Comparison of ENCODE assay signal across 1 cellular context in genomic region chr1:109256971-109257681, GRCh38.
TF ChIP-seq lines count a peak whose summit lies in the region.

No MANE protein-coding gene starts in this region.

TF ChIP-seq in WTC11, 78 proteins besides CTCF, POLR2A, EP300 and RAD21 (continued from another document):
- no peak for TF ChIP-seq ATF6 (CRISPR knock-in tag; IDR thresholded peaks at IDR 0.05)
- TF ChIP-seq FOXK1 (CRISPR knock-in tag; IDR thresholded peaks at IDR 0.05): no peak
- no peak for TF ChIP-seq NR2C2 (CRISPR knock-in tag; IDR thresholded peaks at IDR 0.05)
- TF ChIP-seq AFF4 (CRISPR knock-in tag; IDR thresholded peaks at IDR 0.05; ENCODE audit: borderline replicate concordance): no peak
- no peak for TF ChIP-seq ATF2 (CRISPR knock-in tag; IDR thresholded peaks at IDR 0.05; ENCODE audit: borderline replicate concordance, low read depth)
- TF ChIP-seq ZNF671 (CRISPR knock-in tag; IDR thresholded peaks at IDR 0.05): no peak
- TF ChIP-seq ZNF532 (CRISPR knock-in tag; IDR thresholded peaks at IDR 0.05; ENCODE audit: borderline replicate concordance): no peak
- TF ChIP-seq IRF1 (CRISPR knock-in tag; IDR thresholded peaks at IDR 0.05): no peak
- TF ChIP-seq ZNF138 (CRISPR knock-in tag; conservative IDR thresholded peaks at IDR 0.05): no peak
- TF ChIP-seq ATF3 (CRISPR knock-in tag; conservative IDR thresholded peaks at IDR 0.05): no peak
- no peak for TF ChIP-seq RORB (CRISPR knock-in tag; IDR thresholded peaks at IDR 0.05)
